Comparison of ENCODE assay signal across 9 cellular contexts in genomic region chr19:3671680-3672574, GRCh38. TPM values are rescaled to one million over a fixed set of nuclear protein-coding genes. Genes with fewer than 3 reads are reported as not detected.
DNase-seq lines count a peak whose midpoint lies in the region; ATAC-seq and TF ChIP-seq lines count a peak whose summit lies in the region.
"Had no signal": no experiment of that assay in that cellular context is flagged by ENCODE, and none has a peak within 500 bp of the region (broad histone marks: within the 10 kb centered on the region; RNA-seq: fewer than 3 reads in every experiment).

No MANE protein-coding gene starts in this region.

- H3K27ac ChIP-seq in body of pancreas = peak overlapping the region in 3 of 4 donors; percentile 53 to 61 (median 58)
- H3K27ac ChIP-seq in naive thymus-derived CD4-positive, alpha-beta T cell (ENCODE audit: low read depth, low read length) = peak overlapping the region; percentile 3
- H3K27ac ChIP-seq in upper lobe of right lung = peak overlapping the region; percentile 85
- H3K27ac ChIP-seq: C4-2B had no signal

- intact Hi-C loops in body of pancreas (cut with DNase I) (no loop called here), upper lobe of right lung (cut with DNase I) (no loop called here)
- intact Hi-C loops in naive thymus-derived CD4-positive, alpha-beta T cell (cut with micrococcal nuclease) = no loop called here

- H3K4me3 ChIP-seq in body of pancreas = no peak overlapping the region
- H3K4me3 ChIP-seq in naive thymus-derived CD4-positive, alpha-beta T cell (ENCODE audit: low read length) = no peak overlapping the region
- no peak overlapping the region for H3K4me3 ChIP-seq in upper lobe of right lung

- no peaks in the 10 kb centered on the region for H3K36me3 ChIP-seq in body of pancreas (replicated peaks in 1 of 2; ENCODE audit: insufficient read depth in 1 of 2, low read depth in 2 of 2)
- peaks cover 0 to 9% (median 0%) of the 10 kb centered on the region in 3 experiments for H3K36me3 ChIP-seq in naive thymus-derived CD4-positive, alpha-beta T cell (ENCODE audit: control insufficient read depth in 2 of 3, insufficient read depth in 3 of 3, low read length in 3 of 3)
- peaks cover 4% of the 10 kb centered on the region for H3K36me3 ChIP-seq in upper lobe of right lung

- peak overlapping the region in 2 of 9 donors; percentile 59 to 84 for H3K27ac Mint-ChIP-seq in naive thymus-derived CD4-positive, alpha-beta T cell

- no peak for TF ChIP-seq CTCF in body of pancreas (IDR thresholded peaks at IDR 0.05)
- no peak for TF ChIP-seq CTCF in upper lobe of right lung (IDR thresholded peaks at IDR 0.05)

- CTCF ChIA-PET in naive thymus-derived CD4-positive, alpha-beta T cell (lab: Charles Lee) = no interaction called here

- H3K27me3 Mint-ChIP-seq in naive thymus-derived CD4-positive, alpha-beta T cell = no peaks in the 10 kb centered on the region

- no peak for ATAC-seq in body of pancreas
- peak; percentile 39 for ATAC-seq in naive thymus-derived CD4-positive, alpha-beta T cell
- peak; percentile 4 for ATAC-seq in upper lobe of right lung
- no peak for ATAC-seq in GM19395 (IDR thresholded peaks at IDR 0.05; ENCODE audit: unreplicated experiment)
- no peak for ATAC-seq in HG03521 (IDR thresholded peaks at IDR 0.05; ENCODE audit: unreplicated experiment)

- WGBS in body of pancreas, 2 donors = 73 to 82% methylated on average over 29 to 39 of the region's 40 CpGs

- no peak for TF ChIP-seq POLR2A in body of pancreas (IDR thresholded peaks at IDR 0.05)

- no peaks in the 10 kb centered on the region for H3K9me3 ChIP-seq in body of pancreas
- H3K9me3 ChIP-seq in naive thymus-derived CD4-positive, alpha-beta T cell (ENCODE audit: control insufficient read depth in 2 of 3, low read length in 3 of 3) = no peaks in the 10 kb centered on the region
- no peaks in the 10 kb centered on the region for H3K9me3 ChIP-seq in upper lobe of right lung

- POLR2A ChIA-PET in naive thymus-derived CD4-positive, alpha-beta T cell (lab: Charles Lee) = interaction anchor here (2.7 kb wide), 1 partner anchor 16 kb away, joined by 7 read pairs; no protein-coding TSS in a partner anchor

- no peaks in the 10 kb centered on the region for H3K9me3 Mint-ChIP-seq in naive thymus-derived CD4-positive, alpha-beta T cell

- H3K4me1 ChIP-seq in body of pancreas = peaks cover 6% of the 10 kb centered on the region
- peaks cover 9 to 12% of the 10 kb centered on the region in 2 donors for H3K4me1 ChIP-seq in naive thymus-derived CD4-positive, alpha-beta T cell (ENCODE audit: control insufficient read depth in 2 of 2, insufficient read depth in 2 of 2, low read length in 2 of 2)
- peaks cover 27% of the 10 kb centered on the region for H3K4me1 ChIP-seq in upper lobe of right lung

- peaks cover 0 to 8% (median 0%) of the 10 kb centered on the region in 5 donors for H3K36me3 Mint-ChIP-seq in naive thymus-derived CD4-positive, alpha-beta T cell

- H3K4me3 Mint-ChIP-seq in naive thymus-derived CD4-positive, alpha-beta T cell = peak overlapping the region in 6 of 10 donors; percentile 25 to 75 (median 50)

- peak; percentile 65 for DNase-seq in activated effector memory CD4-positive, alpha-beta T cell treated with anti-CD3 and anti-CD28 coated beads, Interleukin-2, amount 50 U/mL, for 16 hours
- DNase-seq in activated effector memory CD4-positive, alpha-beta T cell treated with Interleukin-2 at 50 U/mL for 16 hours = no peak
- DNase-seq in body of pancreas (no peak), upper lobe of right lung (no peak), iPS-NIHi11 (ENCODE audit: low spot score) (no peak)
- DNase-seq in naive thymus-derived CD4-positive, alpha-beta T cell = peak in 1 of 9 donors; percentile 13

- H3K27me3 ChIP-seq in body of pancreas (no peaks in the 10 kb centered on the region), upper lobe of right lung (no peaks in the 10 kb centered on the region)
- H3K27me3 ChIP-seq in naive thymus-derived CD4-positive, alpha-beta T cell (ENCODE audit: control insufficient read depth in 2 of 2, insufficient read depth in 2 of 2, low read length in 2 of 2) = no peaks in the 10 kb centered on the region

- peaks cover 5 to 26% (median 20%) of the 10 kb centered on the region in 7 donors for H3K4me1 Mint-ChIP-seq in naive thymus-derived CD4-positive, alpha-beta T cell

RNA-seq across cellular contexts. Expression of gene PIP5K1C, which starts 28.3 kb away (rescaled TPM):
- total RNA-seq in body of pancreas (10 to 100 TPM; 16.6 to 30.7 TPM), upper lobe of right lung (42.1 TPM)
- total RNA-seq in naive thymus-derived CD4-positive, alpha-beta T cell = 10 to 100 TPM; 21.5 to 32.4 (median 30.7) TPM
- polyA plus RNA-seq in naive thymus-derived CD4-positive, alpha-beta T cell = 10 to 100 TPM in 1 of 2 donors, 1 to 10 TPM in 1; 6.8 to 17.8 TPM

RNA-seq across cellular contexts. Expression of gene TJP3, which starts 36.3 kb away (rescaled TPM):
- total RNA-seq in body of pancreas = 10 to 100 TPM; 15.8 to 21.4 TPM
- total RNA-seq in naive thymus-derived CD4-positive, alpha-beta T cell = 10 to 100 TPM in 4 of 5 experiments, 1 to 10 TPM in 1; 1.2 to 20.1 (median 16.8) TPM
- 10 to 100 TPM; 14.0 to 16.1 TPM for polyA plus RNA-seq in naive thymus-derived CD4-positive, alpha-beta T cell
- total RNA-seq in upper lobe of right lung = 23.0 TPM

RNA-seq across cellular contexts. Expression of gene CACTIN, which starts 45.3 kb away (rescaled TPM):
- total RNA-seq in body of pancreas = 10 to 100 TPM; 16.3 to 23.4 TPM
- 10 to 100 TPM; 35.4 to 46.7 (median 37.1) TPM for total RNA-seq in naive thymus-derived CD4-positive, alpha-beta T cell
- polyA plus RNA-seq in naive thymus-derived CD4-positive, alpha-beta T cell = 10 to 100 TPM in 1 of 2 donors, 1 to 10 TPM in 1; 9.5 to 22.2 TPM
- 24.3 TPM for total RNA-seq in upper lobe of right lung

Comparison
In these comparisons a context has a peak if more than half of its experiments do, and no peak if none do; other contexts are left out.
1. ATAC-seq: peak in naive thymus-derived CD4-positive, alpha-beta T cell (single experiment) and upper lobe of right lung (single experiment); none in body of pancreas (single experiment), GM19395 (single experiment) and HG03521 (single experiment).
2. H3K27ac ChIP-seq: peak in every context shown above with its lines; median percentile 85 in upper lobe of right lung; 58 in body of pancreas; 3 in naive thymus-derived CD4-positive, alpha-beta T cell.